In the genomic region with DNA sequence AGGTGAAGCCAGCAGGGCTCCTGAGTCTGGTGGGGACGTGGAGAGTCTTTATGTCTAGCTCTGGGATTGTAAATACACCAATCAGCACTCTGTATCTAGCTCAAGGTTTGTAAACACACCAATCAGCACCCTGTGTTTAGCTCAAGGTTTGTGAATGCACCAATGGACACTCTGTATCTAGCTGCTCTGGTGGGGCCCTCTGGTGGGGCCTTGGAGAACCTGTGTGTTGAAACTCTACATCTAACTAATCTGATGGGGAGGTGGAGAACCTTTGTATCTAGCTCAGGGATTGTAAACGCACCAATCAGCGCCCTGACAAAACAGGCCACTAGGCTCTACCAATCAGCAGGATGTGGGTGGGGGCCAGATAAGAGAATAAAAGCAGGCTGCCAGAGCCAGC, we compare ENCODE assay signal across 8 cellular contexts.
DNase-seq lines count a peak whose midpoint lies in the region; ATAC-seq and TF ChIP-seq lines count a peak whose summit lies in the region.
"Not testable (repeated sequence)": the region's sequence is repeated elsewhere in the genome, so short reads cannot be mapped to it uniquely, and the experiment has no call there.

No MANE protein-coding gene starts in this region.

- peak overlapping the region; percentile 69 for H3K27ac Mint-ChIP-seq in CD8-positive, alpha-beta T cell
- H3K27ac Mint-ChIP-seq in T-helper 1 cell treated with Interleukin-12 subunit alpha and Interleukin-12 subunit beta and Interleukin-4 antibody, amounts not matched to agents 30 μg/mL and 1 μg/mL, for 36 hours, result peak overlapping the region; percentile 13
- peak overlapping the region; percentile 16 for H3K27ac Mint-ChIP-seq in activated CD4-positive, alpha-beta memory T cell treated with anti-CD3 and anti-CD28 coated beads for 36 hours
- peak overlapping the region; percentile 88 to 89 for H3K27ac Mint-ChIP-seq in natural killer cell
- peak overlapping the region; percentile 88 for H3K27ac Mint-ChIP-seq in stimulated activated naive CD8-positive, alpha-beta T cell treated with anti-CD3 and anti-CD28 coated beads, Interleukin-15, Interleukin-2, amounts not matched to agents 100 ng/mL and 50 ng/mL, for 24 hours

- not testable (repeated sequence) for H3K36me3 Mint-ChIP-seq in CD8-positive, alpha-beta T cell; activated CD4-positive, alpha-beta memory T cell treated with anti-CD3 and anti-CD28 coated beads for 36 hours; natural killer cell
- H3K36me3 Mint-ChIP-seq in T-helper 1 cell treated with Interleukin-12 subunit alpha and Interleukin-12 subunit beta and Interleukin-4 antibody, amounts not matched to agents 30 μg/mL and 1 μg/mL, for 36 hours (ENCODE audit: low read depth), result peaks cover 14% of the 10 kb centered on the region
- peaks cover 11% of the 10 kb centered on the region for H3K36me3 Mint-ChIP-seq in stimulated activated naive CD8-positive, alpha-beta T cell treated with anti-CD3 and anti-CD28 coated beads, Interleukin-15, Interleukin-2, amounts not matched to agents 100 ng/mL and 50 ng/mL, for 24 hours (ENCODE audit: low read depth)

- ATAC-seq in CD8-positive, alpha-beta T cell; natural killer cell: not testable (repeated sequence)

- peaks cover 48% of the 10 kb centered on the region for H3K4me1 ChIP-seq in CD8-positive, alpha-beta T cell (ENCODE audit: insufficient read depth, low read length)

- not testable (repeated sequence) for H3K9me3 Mint-ChIP-seq in CD8-positive, alpha-beta T cell; activated CD4-positive, alpha-beta memory T cell treated with anti-CD3 and anti-CD28 coated beads for 36 hours; natural killer cell; stimulated activated naive CD8-positive, alpha-beta T cell treated with anti-CD3 and anti-CD28 coated beads, Interleukin-15, Interleukin-2, amounts not matched to agents 100 ng/mL and 50 ng/mL, for 24 hours
- peaks cover 17% of the 10 kb centered on the region for H3K9me3 Mint-ChIP-seq in T-helper 1 cell treated with Interleukin-12 subunit alpha and Interleukin-12 subunit beta and Interleukin-4 antibody, amounts not matched to agents 30 μg/mL and 1 μg/mL, for 36 hours

- intact Hi-C loops in CD8-positive, alpha-beta T cell (cut with DNase I, micrococcal nuclease), result loop anchor here (1.0 to 10.0 kb wide), 2 partner anchors 72 to 396 kb away; partner anchors contain the start of gene RPL37 (in 1 of the 2)
- intact Hi-C loops in activated CD4-positive, alpha-beta memory T cell treated with anti-CD3 and anti-CD28 coated beads for 36 hours (cut with micrococcal nuclease), result not testable (repeated sequence)
- intact Hi-C loops in natural killer cell (cut with micrococcal nuclease), result loop anchor here (5.0 kb wide), 2 partner anchors 37 to 102 kb away; no protein-coding TSS in a partner anchor

- H3K27me3 ChIP-seq in CD8-positive, alpha-beta T cell (ENCODE audit: insufficient read depth, low read length), result not testable (repeated sequence)

- not testable (repeated sequence) for H3K27ac ChIP-seq in CD8-positive, alpha-beta T cell (ENCODE audit: low read depth, low read length)

- H3K9me3 ChIP-seq in CD8-positive, alpha-beta T cell (ENCODE audit: low read length), result not testable (repeated sequence)

- peak in 3 of 7 experiments; percentile 28 to 61 (median 54) for DNase-seq in CD8-positive, alpha-beta T cell
- peak; percentile 19 for DNase-seq in NAMALWA (ENCODE audit: low spot score)
- peak; percentile 55 for DNase-seq in activated CD4-positive, alpha-beta memory T cell treated with anti-CD3 and anti-CD28 coated beads for 36 hours
- DNase-seq in activated effector memory CD4-positive, alpha-beta T cell treated with anti-CD3 and anti-CD28 coated beads, Interleukin-2, amount 50 U/mL, for 16 hours, result peak; percentile 74
- DNase-seq in central memory CD4-positive, alpha-beta T cell, result peak; percentile 27
- not testable (repeated sequence) for DNase-seq in natural killer cell

- TF ChIP-seq CTCF in CD8-positive, alpha-beta T cell (IDR thresholded peaks at IDR 0.05); natural killer cell (IDR thresholded peaks at IDR 0.05): not testable (repeated sequence)

- H3K4me3 Mint-ChIP-seq in CD8-positive, alpha-beta T cell, result peak overlapping the region; percentile 24
- H3K4me3 Mint-ChIP-seq in T-helper 1 cell treated with Interleukin-12 subunit alpha and Interleukin-12 subunit beta and Interleukin-4 antibody, amounts not matched to agents 30 μg/mL and 1 μg/mL, for 36 hours; activated CD4-positive, alpha-beta memory T cell treated with anti-CD3 and anti-CD28 coated beads for 36 hours; natural killer cell: not testable (repeated sequence)
- H3K4me3 Mint-ChIP-seq in stimulated activated naive CD8-positive, alpha-beta T cell treated with anti-CD3 and anti-CD28 coated beads, Interleukin-15, Interleukin-2, amounts not matched to agents 100 ng/mL and 50 ng/mL, for 24 hours, result peak overlapping the region; percentile 25

- peaks cover 70% of the 10 kb centered on the region for H3K4me1 Mint-ChIP-seq in CD8-positive, alpha-beta T cell (ENCODE audit: low read depth)
- peaks cover 60% of the 10 kb centered on the region for H3K4me1 Mint-ChIP-seq in T-helper 1 cell treated with Interleukin-12 subunit alpha and Interleukin-12 subunit beta and Interleukin-4 antibody, amounts not matched to agents 30 μg/mL and 1 μg/mL, for 36 hours (ENCODE audit: low read depth)
- peaks cover 70% of the 10 kb centered on the region for H3K4me1 Mint-ChIP-seq in activated CD4-positive, alpha-beta memory T cell treated with anti-CD3 and anti-CD28 coated beads for 36 hours (ENCODE audit: low read depth)
- H3K4me1 Mint-ChIP-seq in natural killer cell, result peaks cover 75 to 77% of the 10 kb centered on the region in 2 donors
- peaks cover 80% of the 10 kb centered on the region for H3K4me1 Mint-ChIP-seq in stimulated activated naive CD8-positive, alpha-beta T cell treated with anti-CD3 and anti-CD28 coated beads, Interleukin-15, Interleukin-2, amounts not matched to agents 100 ng/mL and 50 ng/mL, for 24 hours (ENCODE audit: low read depth)

- CTCF ChIA-PET in CD8-positive, alpha-beta T cell (lab: Charles Lee), result interaction anchor here (0.8 to 1.2 kb wide), 3 partner anchors 8 to 242 kb away, joined by 3 to 5 read pairs (median 3); no protein-coding TSS in a partner anchor
- CTCF ChIA-PET in activated CD4-positive, alpha-beta memory T cell treated with anti-CD3 and anti-CD28 coated beads for 36 hours (lab: Charles Lee), result interaction anchor here (0.8 to 1.3 kb wide), 3 partner anchors 37 to 54 kb away, joined by 3 to 4 read pairs (median 4); no protein-coding TSS in a partner anchor

- POLR2A ChIA-PET in CD8-positive, alpha-beta T cell (lab: Charles Lee), result interaction anchor here (0.5 kb wide), 1 partner anchor 203 kb away, joined by 3 read pairs; no protein-coding TSS in a partner anchor
- POLR2A ChIA-PET in activated CD4-positive, alpha-beta memory T cell treated with anti-CD3 and anti-CD28 coated beads for 36 hours (lab: Charles Lee), result interaction anchor here (1.2 to 3.9 kb wide), 2 partner anchors 33 to 47 kb away, joined by 3 to 27 read pairs; no protein-coding TSS in a partner anchor

- H3K27me3 Mint-ChIP-seq in CD8-positive, alpha-beta T cell (ENCODE audit: low read depth); T-helper 1 cell treated with Interleukin-12 subunit alpha and Interleukin-12 subunit beta and Interleukin-4 antibody, amounts not matched to agents 30 μg/mL and 1 μg/mL, for 36 hours (ENCODE audit: low read depth); activated CD4-positive, alpha-beta memory T cell treated with anti-CD3 and anti-CD28 coated beads for 36 hours; natural killer cell (ENCODE audit: low read depth in 2 of 2); stimulated activated naive CD8-positive, alpha-beta T cell treated with anti-CD3 and anti-CD28 coated beads, Interleukin-15, Interleukin-2, amounts not matched to agents 100 ng/mL and 50 ng/mL, for 24 hours: not testable (repeated sequence)

- not testable (repeated sequence) for H3K36me3 ChIP-seq in CD8-positive, alpha-beta T cell (ENCODE audit: insufficient read depth, low read length)

- H3K4me3 ChIP-seq in CD8-positive, alpha-beta T cell (ENCODE audit: low read depth, low read length), result not testable (repeated sequence)

Comparison
In these comparisons a context has a peak if more than half of its experiments do, and no peak if none do; other contexts are left out.
1. H3K27ac Mint-ChIP-seq: peak in every context shown above with its lines; median percentile 88 in natural killer cell; 88 in stimulated activated naive CD8-positive, alpha-beta T cell treated with anti-CD3 and anti-CD28 coated beads, Interleukin-15, Interleukin-2, amounts not matched to agents 100 ng/mL and 50 ng/mL, for 24 hours; 69 in CD8-positive, alpha-beta T cell; 16 in activated CD4-positive, alpha-beta memory T cell treated with anti-CD3 and anti-CD28 coated beads for 36 hours; 13 in T-helper 1 cell treated with Interleukin-12 subunit alpha and Interleukin-12 subunit beta and Interleukin-4 antibody, amounts not matched to agents 30 μg/mL and 1 μg/mL, for 36 hours.